In the genomic region with DNA sequence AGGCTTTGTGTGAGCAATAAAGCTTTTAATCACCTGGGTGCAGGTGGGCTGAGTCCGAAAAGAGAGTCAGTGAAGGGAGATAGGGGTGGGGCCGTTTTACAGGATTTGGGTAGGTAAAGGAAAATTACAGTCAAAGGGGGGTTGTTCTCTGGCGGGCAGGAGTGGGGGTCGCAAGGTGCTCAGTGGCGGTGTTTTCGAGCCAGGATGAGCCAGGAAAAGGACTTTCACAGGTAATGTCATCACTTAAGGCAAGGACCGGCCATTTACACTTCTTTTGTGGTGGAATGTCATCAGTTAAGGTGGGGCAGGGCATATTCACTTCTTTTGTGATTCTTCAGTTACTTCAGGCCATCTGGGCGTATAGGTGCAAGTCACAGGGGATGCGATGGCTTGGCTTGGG, we compare ENCODE assay signal across 1 cellular context. TPM values are rescaled to one million over a fixed set of nuclear protein-coding genes. Genes with fewer than 3 reads are reported as not detected.
"Had no signal": no experiment of that assay in that cellular context is flagged by ENCODE, and none has a peak within 500 bp of the region (broad histone marks: within the 10 kb centered on the region; RNA-seq: fewer than 3 reads in every experiment).

No MANE protein-coding gene starts in this region.

RNA-seq across cellular contexts. Expression of a gene that starts 39.6 kb away (rescaled TPM):
- polyA plus RNA-seq: IgD-negative memory B cell had no signal
